1 cellular context compared by ENCODE assay signal in genomic region chr19:17294051-17294891, GRCh38.
TF ChIP-seq lines count a peak whose summit lies in the region.

No MANE protein-coding gene starts in this region.

TF ChIP-seq in HepG2, 621 proteins besides CTCF, POLR2A, EP300 and RAD21:
- TF ChIP-seq ZNF768 (CRISPR knock-in tag; IDR thresholded peaks at IDR 0.05) = 0 out of 2 replicates have a peak, but pooled peaks have one; percentile 14
- TF ChIP-seq ZNF598 (CRISPR knock-in tag; IDR thresholded peaks at IDR 0.05; ENCODE audit: borderline replicate concordance) = no peak
- TF ChIP-seq SRSF4 (IDR thresholded peaks at IDR 0.05; ENCODE audit: low read depth, low read length, poor library complexity, severe bottlenecking) = no peak
- TF ChIP-seq ZNF687 (CRISPR knock-in tag; IDR thresholded peaks at IDR 0.05) = 0 out of 2 replicates have a peak, but pooled peaks have one; percentile 6
- no peak for TF ChIP-seq SP1 (IDR thresholded peaks at IDR 0.05)
- peak; percentile 37; the same call in 1 of the 2 replicates for TF ChIP-seq SP1 (CRISPR knock-in tag; IDR thresholded peaks at IDR 0.05)
- peak; percentile 65; the same call in 1 of the 2 replicates for TF ChIP-seq HNRNPL (IDR thresholded peaks at IDR 0.05; ENCODE audit: low read depth, low read length)
- no peak for TF ChIP-seq TEF (CRISPR knock-in tag; IDR thresholded peaks at IDR 0.05)
- TF ChIP-seq RBAK (CRISPR knock-in tag; IDR thresholded peaks at IDR 0.05) = no peak
- TF ChIP-seq, protein P1, sequence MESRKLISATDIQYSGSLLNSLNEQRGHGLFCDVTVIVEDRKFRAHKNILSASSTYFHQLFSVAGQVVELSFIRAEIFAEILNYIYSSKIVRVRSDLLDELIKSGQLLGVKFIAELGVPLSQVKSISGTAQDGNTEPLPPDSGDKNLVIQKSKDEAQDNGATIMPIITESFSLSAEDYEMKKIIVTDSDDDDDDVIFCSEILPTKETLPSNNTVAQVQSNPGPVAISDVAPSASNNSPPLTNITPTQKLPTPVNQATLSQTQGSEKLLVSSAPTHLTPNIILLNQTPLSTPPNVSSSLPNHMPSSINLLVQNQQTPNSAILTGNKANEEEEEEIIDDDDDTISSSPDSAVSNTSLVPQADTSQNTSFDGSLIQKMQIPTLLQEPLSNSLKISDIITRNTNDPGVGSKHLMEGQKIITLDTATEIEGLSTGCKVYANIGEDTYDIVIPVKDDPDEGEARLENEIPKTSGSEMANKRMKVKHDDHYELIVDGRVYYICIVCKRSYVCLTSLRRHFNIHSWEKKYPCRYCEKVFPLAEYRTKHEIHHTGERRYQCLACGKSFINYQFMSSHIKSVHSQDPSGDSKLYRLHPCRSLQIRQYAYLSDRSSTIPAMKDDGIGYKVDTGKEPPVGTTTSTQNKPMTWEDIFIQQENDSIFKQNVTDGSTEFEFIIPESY (CRISPR knock-in tag; IDR thresholded peaks at IDR 0.05) = peak; percentile 52; the same call in 1 of the 2 replicates
- TF ChIP-seq ELF3 (CRISPR knock-in tag; IDR thresholded peaks at IDR 0.05) = no peak
- TF ChIP-seq SALL1 (CRISPR knock-in tag; IDR thresholded peaks at IDR 0.05) = no peak
- TF ChIP-seq AGO2 (optimal IDR thresholded peaks at IDR 0.05; ENCODE audit: low read depth, low read length) = peak; percentile 40
- no peak for TF ChIP-seq ZNF34 (CRISPR knock-in tag; IDR thresholded peaks at IDR 0.05; ENCODE audit: borderline replicate concordance)
- TF ChIP-seq REPIN1 (CRISPR knock-in tag; IDR thresholded peaks at IDR 0.05; ENCODE audit: borderline replicate concordance, low read depth) = no peak
